ENCODE assay signal across 21 cellular contexts in genomic region chr7:151435103-151435916, GRCh38. TPM values are rescaled to one million over a fixed set of nuclear protein-coding genes. Genes with fewer than 3 reads are reported as not detected.
"Had no signal": no experiment of that assay in that cellular context is flagged by ENCODE, and none has a peak within 500 bp of the region (broad histone marks: within the 10 kb centered on the region; RNA-seq: fewer than 3 reads in every experiment).

No MANE protein-coding gene starts in this region.

- H3K27ac Mint-ChIP-seq: activated naive CD8-positive, alpha-beta T cell treated with anti-CD3 and anti-CD28 coated beads, Interleukin-2, amount 10 ng/mL, durations not matched to agents 7 days and 5 days; immature natural killer cell; stimulated activated memory B cell treated with anti-CD40 and anti-IgM and Interleukin-4, amounts not matched to agents 10 μg/mL and 1 μg/mL and 100 μg/mL, for 72 hours had no signal

- ATAC-seq: activated CD4-positive, CD25-positive, alpha-beta regulatory T cell treated with anti-CD3 and anti-CD28 coated beads, Interleukin-2, amount 50 U/mL, for 24 hours; effector memory CD8-positive, alpha-beta T cell; heart left ventricle; psoas muscle; sciatic nerve; stimulated activated memory B cell treated with anti-CD40 and anti-IgM and Interleukin-4, amounts not matched to agents 10 μg/mL and 1 μg/mL and 100 μg/mL, for 72 hours had no signal

- H3K9me3 ChIP-seq: heart left ventricle, psoas muscle, upper lobe of left lung had no signal

- H3K36me3 ChIP-seq: heart left ventricle, upper lobe of left lung had no signal

- H3K9me3 Mint-ChIP-seq: activated naive CD8-positive, alpha-beta T cell treated with anti-CD3 and anti-CD28 coated beads, Interleukin-2, amount 10 ng/mL, durations not matched to agents 7 days and 5 days; effector memory CD8-positive, alpha-beta T cell; immature natural killer cell; stimulated activated memory B cell treated with anti-CD40 and anti-IgM and Interleukin-4, amounts not matched to agents 10 μg/mL and 1 μg/mL and 100 μg/mL, for 72 hours had no signal

- H3K27me3 Mint-ChIP-seq: activated naive CD8-positive, alpha-beta T cell treated with anti-CD3 and anti-CD28 coated beads, Interleukin-2, amount 10 ng/mL, durations not matched to agents 7 days and 5 days had no signal

- H3K4me1 ChIP-seq: psoas muscle had no signal

- DNase-seq: activated CD4-positive, alpha-beta T cell treated with anti-CD3 and anti-CD28 coated beads, Interleukin-2, amount 50 U/mL, for 1 hour; activated CD8-positive, alpha-beta memory T cell treated with anti-CD3 and anti-CD28 coated beads for 24 hours; activated naive CD4-positive, alpha-beta T cell; activated naive CD8-positive, alpha-beta T cell treated with anti-CD3 and anti-CD28 coated beads, Interleukin-2, amount 10 ng/mL, durations not matched to agents 7 days and 5 days; dermis blood vessel endothelial cell; effector memory CD8-positive, alpha-beta T cell; foreskin melanocyte; heart left ventricle; immature natural killer cell; psoas muscle; stimulated activated CD4-positive, alpha-beta T cell treated with anti-CD3 and anti-CD28 coated beads, Interleukin-1b, Interleukin-23, amount 100 ng/mL, for 48 hours; T-helper 9 cell had no signal

- H3K4me3 Mint-ChIP-seq: activated naive CD8-positive, alpha-beta T cell treated with anti-CD3 and anti-CD28 coated beads, Interleukin-2, amount 10 ng/mL, durations not matched to agents 7 days and 5 days; effector memory CD8-positive, alpha-beta T cell; immature natural killer cell; stimulated activated memory B cell treated with anti-CD40 and anti-IgM and Interleukin-4, amounts not matched to agents 10 μg/mL and 1 μg/mL and 100 μg/mL, for 72 hours had no signal

- H3K27ac ChIP-seq: epithelial cell of prostate, psoas muscle, SK-N-MC had no signal

- H3K36me3 Mint-ChIP-seq: activated naive CD8-positive, alpha-beta T cell treated with anti-CD3 and anti-CD28 coated beads, Interleukin-2, amount 10 ng/mL, durations not matched to agents 7 days and 5 days; immature natural killer cell; stimulated activated memory B cell treated with anti-CD40 and anti-IgM and Interleukin-4, amounts not matched to agents 10 μg/mL and 1 μg/mL and 100 μg/mL, for 72 hours had no signal

- H3K4me3 ChIP-seq: heart left ventricle, psoas muscle, SK-N-MC, upper lobe of left lung had no signal

RNA-seq across cellular contexts. Expression of gene CRYGN, which starts 4.6 kb away (rescaled TPM):
- total RNA-seq: bronchial epithelial cell, cerebellum, dermis blood vessel endothelial cell had no signal
- polyA plus RNA-seq: immature natural killer cell had no signal

RNA-seq across cellular contexts. Expression of gene WDR86, which starts 25.5 kb away (rescaled TPM):
- total RNA-seq: dermis blood vessel endothelial cell had no signal
- polyA plus RNA-seq: fibroblast of lung, heart left ventricle had no signal
